Comparison of ENCODE assay signal across 19 cellular contexts in genomic region chr13:110528911-110529310, GRCh38. TPM values are rescaled to one million over a fixed set of nuclear protein-coding genes. Genes with fewer than 3 reads are reported as not detected.
DNase-seq lines count a peak whose midpoint lies in the region; ATAC-seq and TF ChIP-seq lines count a peak whose summit lies in the region.
"Had no signal": no experiment of that assay in that cellular context is flagged by ENCODE, and none has a peak within 500 bp of the region (broad histone marks: within the 10 kb centered on the region; RNA-seq: fewer than 3 reads in every experiment).

No MANE protein-coding gene starts in this region.

- H3K4me1 ChIP-seq in heart left ventricle: peaks cover 0 to 84% (median 40%) of the 10 kb centered on the region in 12 donors
- peaks cover 51 to 58% of the 10 kb centered on the region in 2 donors for H3K4me1 ChIP-seq in duodenal mucosa (ENCODE audit: control insufficient read depth in 1 of 2, insufficient read depth in 2 of 2, low read length in 2 of 2)
- peaks cover 23 to 61% of the 10 kb centered on the region in 2 experiments for H3K4me1 ChIP-seq in neutrophil (ENCODE audit: control insufficient read depth in 1 of 2, insufficient read depth in 1 of 2, low read depth in 1 of 2, low read length in 1 of 2)
- peaks cover 39 to 61% (median 53%) of the 10 kb centered on the region in 4 donors for H3K4me1 ChIP-seq in upper lobe of left lung
- H3K4me1 ChIP-seq: foreskin keratinocyte had no signal

- no peak for TF ChIP-seq EP300 in upper lobe of left lung (IDR thresholded peaks at IDR 0.05)

- ATAC-seq in heart left ventricle (no peak), Right ventricle myocardium inferior (no peak), upper lobe of left lung (ENCODE audit: low FRiP score in 2 of 2) (no peak)
- ATAC-seq in stimulated activated effector memory CD8-positive, alpha-beta T cell treated with anti-CD3 and anti-CD28 coated beads, Interleukin-12 subunit alpha, Interleukin-12 subunit beta, amount 100 ng/mL, for 72 hours: no peak
- ATAC-seq: foreskin keratinocyte, mucosa of descending colon had no signal

- H3K4me3 ChIP-seq in heart left ventricle (no peak overlapping the region), duodenal mucosa (ENCODE audit: low read depth in 1 of 2, low read length in 2 of 2) (no peak overlapping the region), neutrophil (ENCODE audit: low read depth in 1 of 2, low read length in 1 of 2) (no peak overlapping the region), upper lobe of left lung (no peak overlapping the region)
- H3K4me3 ChIP-seq: mucosa of descending colon, suprapubic skin had no signal

- no peak overlapping the region for H3K4me3 Mint-ChIP-seq in stimulated activated effector memory CD8-positive, alpha-beta T cell treated with anti-CD3 and anti-CD28 coated beads, Interleukin-12 subunit alpha, Interleukin-12 subunit beta, amount 100 ng/mL, for 72 hours
- H3K4me3 Mint-ChIP-seq: activated naive CD4-positive, alpha-beta T cell treated with anti-CD3 and anti-CD28 coated beads, Interleukin-2, amount 50 U/mL, for 24 hours; CD4-positive, alpha-beta memory T cell; immature natural killer cell had no signal

- no peak for DNase-seq in heart left ventricle
- no peak for DNase-seq in Right ventricle myocardium inferior (ENCODE audit: missing footprints)
- no peak for DNase-seq in upper lobe of left lung
- no peak for DNase-seq in LoVo (ENCODE audit: low spot score)
- DNase-seq in stimulated activated effector memory CD8-positive, alpha-beta T cell treated with anti-CD3 and anti-CD28 coated beads, Interleukin-12 subunit alpha, Interleukin-12 subunit beta, amount 100 ng/mL, for 72 hours (ENCODE audit: low spot score in 2 of 2): no peak
- no peak for DNase-seq in D341Med (ENCODE audit: low spot score)
- DNase-seq: activated CD4-positive, alpha-beta T cell treated with anti-CD3 and anti-CD28 coated beads, Interleukin-2, amount 50 U/mL, for 4 hours; activated T-cell treated with anti-CD3 and anti-CD28 coated beads, Interleukin-2, amount 50 U/mL, for 1 hour; CD4-positive, alpha-beta memory T cell; foreskin keratinocyte; immature natural killer cell; mucosa of descending colon; NCI-H187 treated with DMSO at 0.1 percent for 48 hours; NCI-H446 treated with DMSO at 0.1 percent for 48 hours had no signal

- H3K9me3 ChIP-seq in heart left ventricle (no peaks in the 10 kb centered on the region), duodenal mucosa (ENCODE audit: control insufficient read depth in 1 of 2, low read length in 2 of 2) (no peaks in the 10 kb centered on the region), neutrophil (no peaks in the 10 kb centered on the region), upper lobe of left lung (no peaks in the 10 kb centered on the region)
- H3K9me3 ChIP-seq: mucosa of descending colon, suprapubic skin had no signal

- H3K9me3 Mint-ChIP-seq in stimulated activated effector memory CD8-positive, alpha-beta T cell treated with anti-CD3 and anti-CD28 coated beads, Interleukin-12 subunit alpha, Interleukin-12 subunit beta, amount 100 ng/mL, for 72 hours: no peaks in the 10 kb centered on the region
- H3K9me3 Mint-ChIP-seq: activated naive CD4-positive, alpha-beta T cell treated with anti-CD3 and anti-CD28 coated beads, Interleukin-2, amount 50 U/mL, for 24 hours; CD4-positive, alpha-beta memory T cell; immature natural killer cell had no signal

- H3K36me3 Mint-ChIP-seq in stimulated activated effector memory CD8-positive, alpha-beta T cell treated with anti-CD3 and anti-CD28 coated beads, Interleukin-12 subunit alpha, Interleukin-12 subunit beta, amount 100 ng/mL, for 72 hours: no peaks in the 10 kb centered on the region
- H3K36me3 Mint-ChIP-seq: activated naive CD4-positive, alpha-beta T cell treated with anti-CD3 and anti-CD28 coated beads, Interleukin-2, amount 50 U/mL, for 24 hours; CD4-positive, alpha-beta memory T cell; immature natural killer cell had no signal

- intact Hi-C loops in heart left ventricle (cut with DNase I) (no loop called here), Right ventricle myocardium inferior (cut with DNase I) (no loop called here)

- H3K9ac ChIP-seq in duodenal mucosa (ENCODE audit: low read depth in 1 of 2, low read length in 2 of 2): no peak overlapping the region
- H3K9ac ChIP-seq: parathyroid adenoma had no signal

- H3K27me3 ChIP-seq in heart left ventricle (no peaks in the 10 kb centered on the region), duodenal mucosa (ENCODE audit: control insufficient read depth in 1 of 2, insufficient read depth in 2 of 2, low read length in 2 of 2) (no peaks in the 10 kb centered on the region), neutrophil (peaks cover 15% of the 10 kb centered on the region), upper lobe of left lung (no peaks in the 10 kb centered on the region)
- H3K27me3 ChIP-seq: foreskin keratinocyte, suprapubic skin had no signal

- peaks cover 23% of the 10 kb centered on the region for H3K4me1 Mint-ChIP-seq in stimulated activated effector memory CD8-positive, alpha-beta T cell treated with anti-CD3 and anti-CD28 coated beads, Interleukin-12 subunit alpha, Interleukin-12 subunit beta, amount 100 ng/mL, for 72 hours

- H3K36me3 ChIP-seq in heart left ventricle (no peaks in the 10 kb centered on the region), duodenal mucosa (ENCODE audit: control insufficient read depth in 1 of 2, insufficient read depth in 2 of 2, low read length in 2 of 2) (no peaks in the 10 kb centered on the region), neutrophil (no peaks in the 10 kb centered on the region), upper lobe of left lung (peaks cover 0 to 1% (median under 1%) of the 10 kb centered on the region in 4 donors)
- H3K36me3 ChIP-seq: suprapubic skin had no signal

- WGBS in heart left ventricle, 4 donors: 85 to 92% (median 88%) methylated on average over 6 of the region's 6 CpGs
- WGBS in upper lobe of left lung, 2 donors: 86 to 95% methylated on average over 6 of the region's 6 CpGs

- no peak for TF ChIP-seq CTCF in heart left ventricle (IDR thresholded peaks at IDR 0.05)
- no peak for TF ChIP-seq CTCF in neutrophil (IDR thresholded peaks at IDR 0.05)
- TF ChIP-seq CTCF in upper lobe of left lung (IDR thresholded peaks at IDR 0.05): no peak

- H3K27ac Mint-ChIP-seq in stimulated activated effector memory CD8-positive, alpha-beta T cell treated with anti-CD3 and anti-CD28 coated beads, Interleukin-12 subunit alpha, Interleukin-12 subunit beta, amount 100 ng/mL, for 72 hours: no peak overlapping the region
- H3K27ac Mint-ChIP-seq: activated naive CD4-positive, alpha-beta T cell treated with anti-CD3 and anti-CD28 coated beads, Interleukin-2, amount 50 U/mL, for 24 hours; CD4-positive, alpha-beta memory T cell; immature natural killer cell had no signal

- TF ChIP-seq POLR2A in heart left ventricle (IDR thresholded peaks at IDR 0.05): no peak
- no peak for TF ChIP-seq POLR2A in upper lobe of left lung (IDR thresholded peaks at IDR 0.05)

- peak overlapping the region in 9 of 12 donors; percentile 41 to 94 (median 90) for H3K27ac ChIP-seq in heart left ventricle
- H3K27ac ChIP-seq in duodenal mucosa (ENCODE audit: low read depth, low read length): peak overlapping the region; percentile 49
- H3K27ac ChIP-seq in neutrophil: peak overlapping the region; percentile 51
- peak overlapping the region; percentile 56 to 76 (median 68) for H3K27ac ChIP-seq in upper lobe of left lung
- H3K27ac ChIP-seq: foreskin keratinocyte, parathyroid adenoma, suprapubic skin had no signal

RNA-seq across cellular contexts. Expression of gene RAB20, which starts 32.6 kb away (rescaled TPM):
- total RNA-seq in heart left ventricle: 10 to 100 TPM in 8 of 9 donors, 1 to 10 TPM in 1; 5.5 to 30.2 (median 13.7) TPM
- polyA plus RNA-seq in heart left ventricle: 10 to 100 TPM in 1 of 2 donors, 1 to 10 TPM in 1; 7.4 to 17.3 TPM
- total RNA-seq in Right ventricle myocardium inferior: 10.5 TPM
- total RNA-seq in upper lobe of left lung: 10 to 100 TPM; 46.7 to 80.7 (median 57.8) TPM
